Comparison of ENCODE assay signal across 8 cellular contexts in the genomic region with DNA sequence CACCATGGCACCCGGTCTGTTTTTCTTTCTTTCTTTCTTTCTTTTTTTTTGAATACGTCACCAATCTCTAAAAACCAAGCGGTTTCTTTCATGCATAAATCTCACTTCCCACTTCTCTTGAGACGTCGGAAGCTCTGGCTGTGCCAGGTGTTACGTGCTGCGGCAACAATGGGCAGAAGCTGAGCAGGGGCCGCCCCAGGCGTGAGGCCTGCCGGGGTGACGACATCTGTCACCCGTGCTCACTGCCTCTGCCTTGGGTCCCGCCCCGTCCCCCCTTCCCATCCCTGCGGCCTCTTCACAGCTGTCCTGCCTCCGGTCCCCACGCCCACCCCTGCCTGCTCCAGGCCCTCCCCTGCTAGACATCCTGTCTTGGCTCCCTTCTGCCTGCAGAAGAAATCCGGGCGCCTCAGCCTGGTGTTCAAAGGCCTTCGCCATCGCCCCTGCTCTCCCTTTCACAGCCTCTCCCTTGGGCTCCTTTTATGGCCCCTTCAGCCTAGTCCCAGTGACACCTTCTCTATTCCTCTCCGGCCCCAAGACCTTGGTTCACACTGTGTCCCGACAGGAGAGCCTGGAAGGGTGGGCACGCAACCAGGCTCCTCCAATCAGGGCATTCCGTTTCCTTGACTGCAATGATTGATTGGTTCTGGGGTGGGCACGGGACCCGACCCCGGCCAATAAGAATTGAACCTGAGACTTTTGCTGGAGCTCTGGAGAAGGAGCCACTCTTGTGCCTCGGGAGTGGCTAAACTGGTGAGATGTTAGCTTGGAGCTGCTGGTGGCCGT. TPM values are rescaled to one million over a fixed set of nuclear protein-coding genes. Genes with fewer than 3 reads are reported as not detected.
DNase-seq lines count a peak whose midpoint lies in the region; ATAC-seq and TF ChIP-seq lines count a peak whose summit lies in the region.

No MANE protein-coding gene starts in this region.

- peak; percentile 63 for ATAC-seq in GM21515 (IDR thresholded peaks at IDR 0.05; ENCODE audit: unreplicated experiment)

- peak overlapping the region; percentile 97 to 100 (median 99) for H3K27ac Mint-ChIP-seq in IgD-negative memory B cell

- POLR2A ChIA-PET in RWPE1 (lab: Yijun Ruan, JAX; ENCODE audit: low non-redundant PET) = no interaction called here

- peak overlapping the region; percentile 18 to 79 (median 58) for H3K4me3 Mint-ChIP-seq in IgD-negative memory B cell

- no peaks in the 10 kb centered on the region for H3K36me3 Mint-ChIP-seq in IgD-negative memory B cell

- DNase-seq in ELF-1 (ENCODE audit: low read depth, low spot score) = peak; percentile 34
- DNase-seq in activated CD4-positive, alpha-beta T cell treated with anti-CD3 and anti-CD28 coated beads, Interleukin-2, amount 50 U/mL, for 4 hours = peak; percentile 35 to 42
- peak; percentile 65 for DNase-seq in left kidney (ENCODE audit: low read depth, low spot score)
- DNase-seq in NCI-H1105 treated with DMSO at 0.1 percent for 48 hours (lab: John Stamatoyannopoulos, UW) = no peak
- DNase-seq in RWPE1 (ENCODE audit: low spot score) = no peak
- no peak for DNase-seq in midbrain (lab: John Stamatoyannopoulos, UW)

- CTCF ChIA-PET in RWPE1 (lab: Yijun Ruan, JAX) = no interaction called here

- peaks cover 44 to 58% (median 49%) of the 10 kb centered on the region in 3 donors for H3K4me1 Mint-ChIP-seq in IgD-negative memory B cell

- H3K9me3 Mint-ChIP-seq in IgD-negative memory B cell = no peaks in the 10 kb centered on the region

- no peak overlapping the region for H3K27ac ChIP-seq in RWPE1

- no peak for TF ChIP-seq CTCF in RWPE1 (conservative IDR thresholded peaks at IDR 0.05; ENCODE audit: low read depth)

- peaks cover 2% of the 10 kb centered on the region for H3K27me3 Mint-ChIP-seq in IgD-negative memory B cell

RNA-seq across cellular contexts. Expression of a gene that starts 4.8 kb away (rescaled TPM):
- 2.4 TPM for polyA plus RNA-seq in IgD-negative memory B cell

RNA-seq across cellular contexts. Expression of a gene that starts 18.6 kb away (rescaled TPM):
- polyA plus RNA-seq in IgD-negative memory B cell = 0.53 TPM

RNA-seq across cellular contexts. Expression of a gene that starts 52.8 kb away (rescaled TPM):
- polyA plus RNA-seq in IgD-negative memory B cell = 155 TPM

Comparison
In these comparisons a context has a peak if more than half of its experiments do, and no peak if none do; other contexts are left out.
1. DNase-seq: peak in ELF-1 (single experiment), activated CD4-positive, alpha-beta T cell treated with anti-CD3 and anti-CD28 coated beads, Interleukin-2, amount 50 U/mL, for 4 hours (2 of 2) and left kidney (single experiment); none in NCI-H1105 treated with DMSO at 0.1 percent for 48 hours (single experiment), RWPE1 (single experiment) and midbrain (single experiment).